In the genomic region with DNA sequence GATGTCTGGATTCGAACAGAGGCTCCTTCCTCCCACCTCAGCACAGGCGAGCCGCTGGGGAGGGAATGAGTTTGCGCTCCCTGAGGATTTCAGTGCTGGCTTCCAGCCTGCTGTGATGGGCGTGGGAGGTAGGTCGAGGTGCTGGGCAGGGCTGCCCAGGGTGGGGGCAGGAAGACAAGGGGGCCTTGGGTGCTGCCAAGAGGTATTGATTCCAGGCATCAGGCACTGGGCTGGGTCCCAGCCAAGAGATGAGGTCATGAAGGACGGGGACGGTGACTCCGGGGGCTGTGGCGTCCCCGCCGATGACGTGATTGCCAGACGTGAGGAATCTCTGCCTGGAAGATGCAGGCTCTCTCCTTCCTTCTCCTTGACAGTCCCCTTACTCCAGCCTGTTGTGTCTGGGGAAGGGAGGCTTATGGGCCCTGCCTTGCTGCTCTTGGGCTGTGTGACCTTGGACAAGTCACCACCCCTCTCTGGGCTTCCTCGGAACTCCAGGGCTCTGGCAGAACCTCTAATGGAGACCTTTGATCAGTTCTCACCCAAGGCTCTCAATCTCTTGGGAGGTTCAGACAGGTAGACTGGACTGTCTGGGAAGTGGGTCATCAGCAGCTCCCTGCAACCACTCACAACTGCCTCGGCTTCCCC, we compare ENCODE assay signal across 16 cellular contexts.
DNase-seq lines count a peak whose midpoint lies in the region; ATAC-seq, FAIRE-seq and TF ChIP-seq lines count a peak whose summit lies in the region.
"Had no signal": no experiment of that assay in that cellular context is flagged by ENCODE, and none has a peak within 500 bp of the region (broad histone marks: within the 10 kb centered on the region; RNA-seq: fewer than 3 reads in every experiment).

No MANE protein-coding gene starts in this region.

- H3K27ac ChIP-seq in K562 (ENCODE audit: extremely low read depth, low read depth, low read length) (no peak overlapping the region), lower lobe of right lung (no peak overlapping the region)
- H3K27ac ChIP-seq: A549, BLaER1, HL-60 had no signal

- 2% methylated on average over 15 of the region's 16 CpGs for WGBS in K562 (ENCODE audit: insufficient coverage, low coverage, missing lambda C conversion rate)

- peaks cover 37% of the 10 kb centered on the region for H3K27me3 Mint-ChIP-seq in Calu3 (ENCODE audit: unreplicated experiment)

- no TSS peak for BruUV-seq in Calu3 (replicated peaks; lab: Mats Ljungman, UMichigan)
- no TSS peak for BruUV-seq in K562 (replicated peaks; lab: Mats Ljungman, UMichigan)

- H3K4me1 Mint-ChIP-seq in Calu3 (ENCODE audit: low read depth, unreplicated experiment) = no peaks in the 10 kb centered on the region
- H3K4me1 Mint-ChIP-seq: CD4-positive, CD25-positive, alpha-beta regulatory T cell had no signal

- H3K4me2 ChIP-seq in K562 (ENCODE audit: insufficient read depth, low read length) = no peak overlapping the region
- H3K4me2 ChIP-seq: A549, BLaER1 had no signal

- no peaks in the 10 kb centered on the region for H3K79me2 ChIP-seq in K562 (ENCODE audit: control insufficient read depth, insufficient read depth, low read length)

- H2AFZ ChIP-seq in K562 (ENCODE audit: low read depth, low read length) = no peak overlapping the region

- H3K4me3 ChIP-seq in BE2C (ENCODE audit: low read depth, low read length) (no peak overlapping the region), K562 (no peak overlapping the region), lower lobe of right lung (no peak overlapping the region)
- H3K4me3 ChIP-seq: A549, BLaER1 had no signal

- no peaks in the 10 kb centered on the region for H3K27me3 ChIP-seq in BE2C
- peaks cover 15 to 61% of the 10 kb centered on the region in 2 experiments; a peak in 4 of 5 replicates for H3K27me3 ChIP-seq in K562 (ENCODE audit: control insufficient read depth in 2 of 2, insufficient read depth in 2 of 2, low read length in 2 of 2)
- peaks cover 34% of the 10 kb centered on the region for H3K27me3 ChIP-seq in lower lobe of right lung (ENCODE audit: low read depth)
- H3K27me3 ChIP-seq: BLaER1 had no signal

- no peak overlapping the region for H3K9ac ChIP-seq in K562 (ENCODE audit: insufficient read depth in 1 of 2, low read depth in 2 of 2, low read length in 2 of 2)
- H3K9ac ChIP-seq: BLaER1 had no signal

- in situ Hi-C loops in K562 (cut with MboI) = loop anchor here (25.0 kb wide), 1 partner anchor 1247 kb away; no protein-coding TSS in a partner anchor

- intact Hi-C loops in Calu3 (cut with micrococcal nuclease; ENCODE audit: unreplicated experiment) (no loop called here), K562 (cut with micrococcal nuclease) (no loop called here), lower lobe of right lung (cut with DNase I) (no loop called here)

- no peaks in the 10 kb centered on the region for H3K36me3 Mint-ChIP-seq in Calu3 (ENCODE audit: insufficient read depth, unreplicated experiment)
- H3K36me3 Mint-ChIP-seq: CD4-positive, CD25-positive, alpha-beta regulatory T cell had no signal

- H3K4me1 ChIP-seq in BE2C (no peaks in the 10 kb centered on the region), K562 (replicated peaks in 1 of 2; ENCODE audit: control insufficient read depth in 2 of 2, insufficient read depth in 2 of 2, low read length in 2 of 2) (peaks cover 0 to 6% of the 10 kb centered on the region in 2 experiments; a peak in 1 of 5 replicates), lower lobe of right lung (no peaks in the 10 kb centered on the region)
- H3K4me1 ChIP-seq: A549, BLaER1 had no signal

- no peaks in the 10 kb centered on the region for H3K9me1 ChIP-seq in K562 (ENCODE audit: control insufficient read depth, insufficient read depth, low read length)

- H3K9me3 Mint-ChIP-seq in Calu3 (ENCODE audit: low read depth, unreplicated experiment) = no peaks in the 10 kb centered on the region

- CTCF ChIA-PET in Calu3 (lab: Charles Lee) = no interaction called here
- CTCF ChIA-PET in K562 (lab: Yijun Ruan, JAX; ENCODE audit: low intra/inter-chr PET ratio) = no interaction called here

- no peak for TF ChIP-seq CTCF in BE2C (IDR thresholded peaks at IDR 0.05; ENCODE audit: low read depth, low read length)
- no peak for TF ChIP-seq CTCF in Calu3 (IDR thresholded peaks at IDR 0.05; ENCODE audit: unreplicated experiment)
- TF ChIP-seq CTCF in K562 (IDR thresholded peaks at IDR 0.05 in 2 of 3, conservative IDR thresholded peaks at IDR 0.05 in 1 of 3; ENCODE audit: insufficient read depth in 2 of 3, low read depth in 1 of 3, low read length in 3 of 3) = no peak
- no peak for TF ChIP-seq CTCF in lower lobe of right lung (IDR thresholded peaks at IDR 0.05)

- DNase-seq in BE2C = peak; percentile 29
- DNase-seq in Calu3 = peak; percentile 67
- no peak for DNase-seq in K562 (ENCODE audit: extremely low read depth in 1 of 4, low spot score in 3 of 4)
- peak; percentile 85 for DNase-seq in mucosa of gallbladder (ENCODE audit: low spot score)
- DNase-seq in iPS-NIHi7 (ENCODE audit: extremely low spot score) = no peak
- DNase-seq in CD1c-positive myeloid dendritic cell (ENCODE audit: extremely low spot score) = no peak
- no peak for DNase-seq in lower lobe of right lung
- DNase-seq in NOMO-1 (lab: John Stamatoyannopoulos, UW; ENCODE audit: unreplicated experiment in 2 of 2) = no peak
- DNase-seq: CD4-positive, CD25-positive, alpha-beta regulatory T cell; DND-41; GF-D8; HCEC 1CT; KG1 had no signal

- H3K9me3 ChIP-seq in BE2C (no peaks in the 10 kb centered on the region), K562 (replicated peaks; ENCODE audit: control insufficient read depth, insufficient read depth, low read depth, low read length) (no peaks in the 10 kb centered on the region), lower lobe of right lung (no peaks in the 10 kb centered on the region)
- H3K9me3 ChIP-seq: A549, BLaER1 had no signal

- no peak for TF ChIP-seq POLR2A in K562 (conservative IDR thresholded peaks at IDR 0.05)

- no peak for TF ChIP-seq RAD21 in K562 (CRISPR knock-in tag; conservative IDR thresholded peaks at IDR 0.05 in 1 of 2, IDR thresholded peaks at IDR 0.05 in 1 of 2)

- no peak overlapping the region for H3K27ac Mint-ChIP-seq in Calu3 (ENCODE audit: unreplicated experiment)
- H3K27ac Mint-ChIP-seq: CD4-positive, CD25-positive, alpha-beta regulatory T cell had no signal

- POLR2A ChIA-PET in K562 (lab: Yijun Ruan, JAX) = interaction anchor here (0.6 kb wide), 1 partner anchor 31 kb away, joined by 3 read pairs; no protein-coding TSS in a partner anchor

- FAIRE-seq in K562 (lab: Jason Lieb, UNC) = no peak
- FAIRE-seq: A549 had no signal

- no peak for TF ChIP-seq EP300 in K562 (IDR thresholded peaks at IDR 0.05; ENCODE audit: low read length)

- ATAC-seq in K562 (no peak), lower lobe of right lung (no peak)
- ATAC-seq: A549 had no signal

- H3K36me3 ChIP-seq in BE2C (no peaks in the 10 kb centered on the region), K562 (ENCODE audit: control insufficient read depth, insufficient read depth, low read length) (no peaks in the 10 kb centered on the region), lower lobe of right lung (no peaks in the 10 kb centered on the region)
- H3K36me3 ChIP-seq: BLaER1 had no signal

- H4K20me1 ChIP-seq in K562 (replicated peaks; ENCODE audit: control insufficient read depth, insufficient read depth, low read length) = peaks cover 8% of the 10 kb centered on the region
- H4K20me1 ChIP-seq: BLaER1 had no signal

- peak overlapping the region; percentile 26 for H3K4me3 Mint-ChIP-seq in Calu3 (ENCODE audit: low read depth, unreplicated experiment)
- H3K4me3 Mint-ChIP-seq: CD4-positive, CD25-positive, alpha-beta regulatory T cell had no signal

TF ChIP-seq in K562, 482 proteins besides CTCF, POLR2A, EP300 and RAD21 (continues in another document):
- TF ChIP-seq NFRKB (IDR thresholded peaks at IDR 0.05; ENCODE audit: low read depth) = no peak

Comparison
In these comparisons a context has a peak if more than half of its experiments do, and no peak if none do; other contexts are left out.
1. DNase-seq: peak in BE2C (single experiment), Calu3 (single experiment) and mucosa of gallbladder (single experiment); none in K562 (0 of 4), iPS-NIHi7 (single experiment), CD1c-positive myeloid dendritic cell (single experiment), lower lobe of right lung (single experiment) and NOMO-1 (0 of 2).